ENCODE assay signal across 37 cellular contexts in the genomic region with DNA sequence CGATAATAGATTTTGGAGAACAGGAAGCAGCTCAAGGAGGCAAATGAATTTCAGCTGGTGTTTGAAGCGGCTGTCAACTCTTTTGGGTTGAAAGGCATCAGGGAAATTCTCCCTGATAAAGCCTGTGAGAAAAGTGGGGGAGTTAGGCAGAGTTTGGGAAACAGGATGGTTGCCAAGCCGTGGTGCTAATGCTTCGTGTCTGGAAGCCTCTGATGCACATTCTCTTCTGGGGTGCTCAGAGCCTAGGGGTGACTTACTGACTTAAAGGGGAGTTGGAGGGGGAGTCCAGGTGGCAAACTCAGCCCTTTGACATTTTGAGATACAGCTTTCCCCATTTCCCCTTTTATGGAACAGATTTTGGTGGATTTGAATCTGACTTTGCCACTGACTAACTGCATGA.
"Had no signal": no experiment of that assay in that cellular context is flagged by ENCODE, and none has a peak within 500 bp of the region (broad histone marks: within the 10 kb centered on the region; RNA-seq: fewer than 3 reads in every experiment).

No MANE protein-coding gene starts in this region.

- ATAC-seq: activated CD8-positive, alpha-beta T cell treated with anti-CD3 and anti-CD28 coated beads for 36 hours; activated naive CD8-positive, alpha-beta T cell treated with anti-CD3 and anti-CD28 coated beads, Interleukin-2, amount 50 U/mL, for 24 hours; activated T-cell treated with anti-CD3 and anti-CD28 coated beads, Interleukin-2, amount 50 U/mL, for 4 hours; activated T-cell treated with anti-CD3 and anti-CD28 coated beads, Interleukin-2, amount 50 U/mL, for 72 hours; activated T-helper 17 cell treated with anti-CD3 and anti-CD28 coated beads, Interleukin-2, amount 50 U/mL, for 72 hours had no signal

- DNase-seq: activated B cell treated with CpG ODN at 0.5 μM for 24 hours; activated CD4-positive, alpha-beta memory T cell treated with anti-CD3 and anti-CD28 coated beads for 36 hours; activated CD4-positive, alpha-beta T cell treated with anti-CD3 and anti-CD28 coated beads for 4 hours; activated CD4-positive, alpha-beta T cell treated with anti-CD3 and anti-CD28 coated beads, Interleukin-2, amount 10 ng/mL, durations not matched to agents 24 days and 14 days; activated CD4-positive, alpha-beta T cell treated with anti-CD3 and anti-CD28 coated beads, Interleukin-2, amount 50 U/mL, for 1 hour; activated CD4-positive, alpha-beta T cell treated with anti-CD3 and anti-CD28 coated beads, Interleukin-2, amount 50 U/mL, for 4 hours; activated CD4-positive, CD25-positive, alpha-beta regulatory T cell treated with anti-CD3 and anti-CD28 coated beads, Interleukin-2, amount 50 U/mL, for 72 hours; activated CD8-positive, alpha-beta memory T cell treated with anti-CD3 and anti-CD28 coated beads, Interleukin-2, amount 50 U/mL, for 4 hours; activated CD8-positive, alpha-beta T cell treated with anti-CD3 and anti-CD28 coated beads for 36 hours; activated effector memory CD4-positive, alpha-beta T cell treated with anti-CD3 and anti-CD28 coated beads, Interleukin-2, amount 50 U/mL, for 16 hours; activated gamma-delta T cell treated with Interleukin-2 at 50 U/mL for 16 hours; activated naive CD4-positive, alpha-beta T cell treated with anti-CD3 and anti-CD28 coated beads, Interleukin-2, amount 10 ng/mL, durations not matched to agents 7 days and 5 days; activated naive CD4-positive, alpha-beta T cell treated with Interleukin-2 at 50 U/mL for 16 hours; activated naive CD8-positive, alpha-beta T cell treated with anti-CD3 and anti-CD28 coated beads, Interleukin-2, amount 10 ng/mL, durations not matched to agents 7 days and 5 days; activated naive CD8-positive, alpha-beta T cell treated with anti-CD3 and anti-CD28 coated beads, Interleukin-2, amount 50 U/mL, for 24 hours; activated T-cell treated with anti-CD3 and anti-CD28 coated beads for 4 hours; activated T-cell treated with anti-CD3 and anti-CD28 coated beads, Interleukin-2, amount 50 U/mL, for 1 hour; activated T-cell treated with anti-CD3 and anti-CD28 coated beads, Interleukin-2, amount 50 U/mL, for 4 hours; activated T-cell treated with anti-CD3 and anti-CD28 coated beads, Interleukin-2, amount 50 U/mL, for 72 hours; amygdala; anterior cingulate cortex; caudate nucleus; cerebellar nuclear complex; T-helper 1 cell; T-helper 2 cell; T-helper 9 cell had no signal

- H3K36me3 Mint-ChIP-seq: activated CD4-positive, alpha-beta memory T cell treated with anti-CD3 and anti-CD28 coated beads for 36 hours; activated naive CD4-positive, alpha-beta T cell treated with anti-CD3 and anti-CD28 coated beads, Interleukin-2, amount 10 ng/mL, durations not matched to agents 7 days and 5 days; activated naive CD4-positive, alpha-beta T cell treated with anti-CD3 and anti-CD28 coated beads, Interleukin-2, amount 50 U/mL, for 24 hours; activated naive CD8-positive, alpha-beta T cell; activated naive CD8-positive, alpha-beta T cell treated with anti-CD3 and anti-CD28 coated beads, Interleukin-2, amount 10 ng/mL, durations not matched to agents 7 days and 5 days; brain had no signal

- H3K27ac ChIP-seq: ascending aorta, cardiac muscle cell, VCaP had no signal

- H3K4me3 ChIP-seq: ascending aorta, cardiac muscle cell had no signal

- H3K4me1 ChIP-seq: ascending aorta had no signal

- H3K4me1 Mint-ChIP-seq: activated B cell treated with CpG ODN at 0.5 μM for 24 hours; activated CD4-positive, alpha-beta T cell treated with anti-CD3 and anti-CD28 coated beads, Interleukin-2, amount 10 ng/mL, durations not matched to agents 24 days and 14 days; activated naive CD4-positive, alpha-beta T cell treated with anti-CD3 and anti-CD28 coated beads, Interleukin-2, amount 10 ng/mL, durations not matched to agents 7 days and 5 days; activated naive CD4-positive, alpha-beta T cell treated with anti-CD3 and anti-CD28 coated beads, Interleukin-2, amount 50 U/mL, for 24 hours; activated naive CD8-positive, alpha-beta T cell treated with anti-CD3 and anti-CD28 coated beads, Interleukin-2, amount 10 ng/mL, durations not matched to agents 7 days and 5 days; activated naive CD8-positive, alpha-beta T cell treated with anti-CD3 and anti-CD28 coated beads, Interleukin-2, amount 50 U/mL, for 24 hours; activated T-helper 17 cell treated with anti-CD3 and anti-CD28 coated beads, Interleukin-2, amount 50 U/mL, for 72 hours; brain; central memory CD8-positive, alpha-beta T cell had no signal

- H3K36me3 ChIP-seq: ascending aorta, cardiac muscle cell had no signal

- H3K27ac Mint-ChIP-seq: activated B cell treated with CpG ODN at 0.5 μM for 24 hours; activated CD4-positive, alpha-beta memory T cell treated with anti-CD3 and anti-CD28 coated beads for 36 hours; activated CD4-positive, alpha-beta T cell treated with anti-CD3 and anti-CD28 coated beads, Interleukin-2, amount 10 ng/mL, durations not matched to agents 24 days and 14 days; activated CD8-positive, alpha-beta T cell treated with anti-CD3 and anti-CD28 coated beads for 36 hours; activated naive CD4-positive, alpha-beta T cell treated with anti-CD3 and anti-CD28 coated beads, Interleukin-2, amount 10 ng/mL, durations not matched to agents 7 days and 5 days; activated naive CD4-positive, alpha-beta T cell treated with anti-CD3 and anti-CD28 coated beads, Interleukin-2, amount 50 U/mL, for 24 hours; activated naive CD8-positive, alpha-beta T cell; activated naive CD8-positive, alpha-beta T cell treated with anti-CD3 and anti-CD28 coated beads, Interleukin-2, amount 10 ng/mL, durations not matched to agents 7 days and 5 days; activated naive CD8-positive, alpha-beta T cell treated with anti-CD3 and anti-CD28 coated beads, Interleukin-2, amount 50 U/mL, for 24 hours; activated T-cell treated with anti-CD3 and anti-CD28 coated beads, Interleukin-2, amount 50 U/mL, for 72 hours; activated T-helper 1 cell treated with anti-CD3 and anti-CD28 coated beads, Interleukin-12 subunit alpha, Interleukin-12 subunit beta, Interleukin-2, Interleukin-4 antibody, amounts not matched to agents 30 ng/mL and 10 ng/mL and 1 ng/mL, durations not matched to agents 14 hours and 24 hours and 36 hours; activated T-helper 17 cell treated with anti-CD3 and anti-CD28 coated beads, Interleukin-2, amount 50 U/mL, for 72 hours; T-helper 1 cell treated with Interleukin-12 subunit alpha and Interleukin-12 subunit beta and Interleukin-4 antibody, amounts not matched to agents 30 μg/mL and 1 μg/mL, for 36 hours; T-helper 2 cell treated with Interferon-gamma antibody and Interleukin-4, amounts not matched to agents 5 μg/mL and 100 μg/mL, for 36 hours had no signal

- H3K4me3 Mint-ChIP-seq: activated B cell treated with CpG ODN at 0.5 μM for 24 hours; activated CD4-positive, alpha-beta memory T cell treated with anti-CD3 and anti-CD28 coated beads for 36 hours; activated CD4-positive, alpha-beta T cell treated with anti-CD3 and anti-CD28 coated beads, Interleukin-2, amount 10 ng/mL, durations not matched to agents 24 days and 14 days; activated CD8-positive, alpha-beta T cell treated with anti-CD3 and anti-CD28 coated beads for 36 hours; activated naive CD4-positive, alpha-beta T cell treated with anti-CD3 and anti-CD28 coated beads, Interleukin-2, amount 10 ng/mL, durations not matched to agents 7 days and 5 days; activated naive CD4-positive, alpha-beta T cell treated with anti-CD3 and anti-CD28 coated beads, Interleukin-2, amount 50 U/mL, for 24 hours; activated naive CD8-positive, alpha-beta T cell; activated naive CD8-positive, alpha-beta T cell treated with anti-CD3 and anti-CD28 coated beads, Interleukin-2, amount 10 ng/mL, durations not matched to agents 7 days and 5 days; activated naive CD8-positive, alpha-beta T cell treated with anti-CD3 and anti-CD28 coated beads, Interleukin-2, amount 50 U/mL, for 24 hours; activated T-cell treated with anti-CD3 and anti-CD28 coated beads, Interleukin-2, amount 50 U/mL, for 4 hours; activated T-cell treated with anti-CD3 and anti-CD28 coated beads, Interleukin-2, amount 50 U/mL, for 72 hours; activated T-helper 1 cell treated with anti-CD3 and anti-CD28 coated beads, Interleukin-12 subunit alpha, Interleukin-12 subunit beta, Interleukin-2, Interleukin-4 antibody, amounts not matched to agents 30 ng/mL and 10 ng/mL and 1 ng/mL, durations not matched to agents 14 hours and 24 hours and 36 hours; activated T-helper 17 cell treated with anti-CD3 and anti-CD28 coated beads, Interleukin-2, amount 50 U/mL, for 72 hours; brain; central memory CD8-positive, alpha-beta T cell; T-helper 1 cell treated with Interleukin-12 subunit alpha and Interleukin-12 subunit beta and Interleukin-4 antibody, amounts not matched to agents 30 μg/mL and 1 μg/mL, for 36 hours; T-helper 2 cell treated with Interferon-gamma antibody and Interleukin-4, amounts not matched to agents 5 μg/mL and 100 μg/mL, for 36 hours had no signal

- H3K9me3 Mint-ChIP-seq: activated B cell treated with CpG ODN at 0.5 μM for 24 hours; activated CD4-positive, alpha-beta memory T cell treated with anti-CD3 and anti-CD28 coated beads for 36 hours; activated CD4-positive, alpha-beta T cell treated with anti-CD3 and anti-CD28 coated beads, Interleukin-2, amount 10 ng/mL, durations not matched to agents 24 days and 14 days; activated CD8-positive, alpha-beta T cell treated with anti-CD3 and anti-CD28 coated beads for 36 hours; activated naive CD4-positive, alpha-beta T cell treated with anti-CD3 and anti-CD28 coated beads, Interleukin-2, amount 10 ng/mL, durations not matched to agents 7 days and 5 days; activated naive CD4-positive, alpha-beta T cell treated with anti-CD3 and anti-CD28 coated beads, Interleukin-2, amount 50 U/mL, for 24 hours; activated naive CD8-positive, alpha-beta T cell treated with anti-CD3 and anti-CD28 coated beads, Interleukin-2, amount 10 ng/mL, durations not matched to agents 7 days and 5 days; activated naive CD8-positive, alpha-beta T cell treated with anti-CD3 and anti-CD28 coated beads, Interleukin-2, amount 50 U/mL, for 24 hours; activated T-cell treated with anti-CD3 and anti-CD28 coated beads, Interleukin-2, amount 50 U/mL, for 4 hours; activated T-cell treated with anti-CD3 and anti-CD28 coated beads, Interleukin-2, amount 50 U/mL, for 72 hours; activated T-helper 1 cell treated with anti-CD3 and anti-CD28 coated beads, Interleukin-12 subunit alpha, Interleukin-12 subunit beta, Interleukin-2, Interleukin-4 antibody, amounts not matched to agents 30 ng/mL and 10 ng/mL and 1 ng/mL, durations not matched to agents 14 hours and 24 hours and 36 hours; activated T-helper 17 cell treated with anti-CD3 and anti-CD28 coated beads, Interleukin-2, amount 50 U/mL, for 72 hours; brain; central memory CD8-positive, alpha-beta T cell; T-helper 1 cell treated with Interleukin-12 subunit alpha and Interleukin-12 subunit beta and Interleukin-4 antibody, amounts not matched to agents 30 μg/mL and 1 μg/mL, for 36 hours; T-helper 2 cell treated with Interferon-gamma antibody and Interleukin-4, amounts not matched to agents 5 μg/mL and 100 μg/mL, for 36 hours had no signal

- H3K27me3 ChIP-seq: ascending aorta, cardiac muscle cell had no signal
